8 cellular contexts compared by ENCODE assay signal in genomic region chr3:185175370-185175987, GRCh38. TPM values are rescaled to one million over a fixed set of nuclear protein-coding genes. Genes with fewer than 3 reads are reported as not detected.
DNase-seq lines count a peak whose midpoint lies in the region; ATAC-seq and TF ChIP-seq lines count a peak whose summit lies in the region.

No MANE protein-coding gene starts in this region.

- DNase-seq in RPMI7951 (ENCODE audit: low read depth) = peak; percentile 82
- DNase-seq in Right ventricle myocardium superior = peak; percentile 84
- DNase-seq in psoas muscle = peak; percentile 21 to 70
- no peak for DNase-seq in prostate gland (ENCODE audit: low spot score)
- DNase-seq in activated T-cell treated with anti-CD3 and anti-CD28 coated beads, Interleukin-2, amount 50 U/mL, for 1 hour = no peak
- no peak for DNase-seq in activated CD4-positive, alpha-beta T cell treated with anti-CD3 and anti-CD28 coated beads for 36 hours

- H3K9me3 ChIP-seq in psoas muscle = no peaks in the 10 kb centered on the region
- no peaks in the 10 kb centered on the region for H3K9me3 ChIP-seq in prostate gland

- H3K27me3 ChIP-seq in psoas muscle (ENCODE audit: insufficient read depth in 3 of 3, low read length in 2 of 3) = peaks cover 0 to 4% (median 0%) of the 10 kb centered on the region in 3 donors
- no peaks in the 10 kb centered on the region for H3K27me3 ChIP-seq in prostate gland (replicated peaks; ENCODE audit: insufficient read depth)

- no peaks in the 10 kb centered on the region for H3K9me3 Mint-ChIP-seq in activated CD4-positive, alpha-beta T cell treated with anti-CD3 and anti-CD28 coated beads for 36 hours (ENCODE audit: low read depth)

- peaks cover 9% of the 10 kb centered on the region for H3K27me3 Mint-ChIP-seq in activated CD4-positive, alpha-beta T cell treated with anti-CD3 and anti-CD28 coated beads for 36 hours

- no peaks in the 10 kb centered on the region for H3K4me1 ChIP-seq in psoas muscle
- H3K4me1 ChIP-seq in prostate gland (replicated peaks) = no peaks in the 10 kb centered on the region

- H3K4me1 Mint-ChIP-seq in activated CD4-positive, alpha-beta T cell treated with anti-CD3 and anti-CD28 coated beads for 36 hours = no peaks in the 10 kb centered on the region

- intact Hi-C loops in Right ventricle myocardium superior (cut with DNase I) = no loop called here
- intact Hi-C loops in psoas muscle (cut with DNase I) = loop anchor here in 1 of 2 donors (5.0 kb wide), 1 partner anchor 303 kb away; no protein-coding TSS in a partner anchor
- intact Hi-C loops in prostate gland (cut with DNase I) = loop anchor here (5.0 kb wide), 1 partner anchor 88 kb away; no protein-coding TSS in a partner anchor
- intact Hi-C loops in activated CD4-positive, alpha-beta T cell treated with anti-CD3 and anti-CD28 coated beads for 36 hours (cut with DNase I, micrococcal nuclease) = no loop called here

- no peak overlapping the region for H3K4me3 Mint-ChIP-seq in activated CD4-positive, alpha-beta T cell treated with anti-CD3 and anti-CD28 coated beads for 36 hours

- no peak for TF ChIP-seq CTCF in psoas muscle (IDR thresholded peaks at IDR 0.05)
- TF ChIP-seq CTCF in prostate gland (IDR thresholded peaks at IDR 0.05) = no peak

- POLR2A ChIA-PET in activated CD4-positive, alpha-beta T cell treated with anti-CD3 and anti-CD28 coated beads for 36 hours (lab: Charles Lee) = no interaction called here

- no peaks in the 10 kb centered on the region for H3K36me3 ChIP-seq in psoas muscle (ENCODE audit: insufficient read depth in 1 of 2, low read depth in 1 of 2)
- no peaks in the 10 kb centered on the region for H3K36me3 ChIP-seq in prostate gland

- H3K27ac Mint-ChIP-seq in activated CD4-positive, alpha-beta T cell treated with anti-CD3 and anti-CD28 coated beads for 36 hours = no peak overlapping the region

- TF ChIP-seq POLR2A in prostate gland (IDR thresholded peaks at IDR 0.05) = no peak

- ATAC-seq in GM19023 (IDR thresholded peaks at IDR 0.05; ENCODE audit: unreplicated experiment) = peak; percentile 77
- ATAC-seq in HG03139 (IDR thresholded peaks at IDR 0.05; ENCODE audit: unreplicated experiment) = peak; percentile 68
- ATAC-seq in Right ventricle myocardium superior (ENCODE audit: poor library complexity) = peak; percentile 94
- peak; percentile 30 to 71 (median 49) for ATAC-seq in psoas muscle
- ATAC-seq in activated CD4-positive, alpha-beta T cell treated with anti-CD3 and anti-CD28 coated beads for 36 hours = no peak

- H3K36me3 Mint-ChIP-seq in activated CD4-positive, alpha-beta T cell treated with anti-CD3 and anti-CD28 coated beads for 36 hours (ENCODE audit: low read depth) = no peaks in the 10 kb centered on the region

- 28 to 52% (median 35%) methylated on average over 15 of the region's 15 CpGs for WGBS in psoas muscle, 3 donors
- WGBS in prostate gland = 44% methylated on average over 15 of the region's 15 CpGs

- CTCF ChIA-PET in activated CD4-positive, alpha-beta T cell treated with anti-CD3 and anti-CD28 coated beads for 36 hours (lab: Charles Lee) = interaction anchor here (1.1 to 1.3 kb wide), 4 partner anchors 10 to 43 kb away, joined by 4 to 5 read pairs (median 4); no protein-coding TSS in a partner anchor

- H3K4me3 ChIP-seq in psoas muscle (no peak overlapping the region), prostate gland (no peak overlapping the region)

- no peak overlapping the region for H3K27ac ChIP-seq in psoas muscle
- H3K27ac ChIP-seq in prostate gland = peak overlapping the region in 1 of 2 donors; percentile 40

RNA-seq across cellular contexts. Expression of gene C3orf70, which starts 22.6 kb away (rescaled TPM):
- 8.2 and 8.4 TPM in 2 replicates for total RNA-seq in RPMI7951 (2014; rRNA removed; shearing (Covaris generic))
- total RNA-seq in Right ventricle myocardium superior (1.5 TPM), psoas muscle (under 1 TPM; 0.42 to 0.97 (median 0.81) TPM), prostate gland (10 to 100 TPM in 1 of 2 donors, 1 to 10 TPM in 1; 5.7 to 21.2 TPM)
- under 1 TPM; 0.13 to 0.22 (median 0.18) TPM for polyA plus RNA-seq in psoas muscle
- total RNA-seq in activated CD4-positive, alpha-beta T cell treated with anti-CD3 and anti-CD28 coated beads for 36 hours = under 1 TPM in 1 of 2 experiments, not detected in 1; 0.04 TPM

Comparison
In these comparisons a context has a peak if more than half of its experiments do, and no peak if none do; other contexts are left out.
1. DNase-seq: peak in RPMI7951 (single experiment), Right ventricle myocardium superior (single experiment) and psoas muscle (2 of 2); none in prostate gland (single experiment), activated T-cell treated with anti-CD3 and anti-CD28 coated beads, Interleukin-2, amount 50 U/mL, for 1 hour (single experiment) and activated CD4-positive, alpha-beta T cell treated with anti-CD3 and anti-CD28 coated beads for 36 hours (single experiment).